ENCODE assay signal across 11 cellular contexts in the genomic region with DNA sequence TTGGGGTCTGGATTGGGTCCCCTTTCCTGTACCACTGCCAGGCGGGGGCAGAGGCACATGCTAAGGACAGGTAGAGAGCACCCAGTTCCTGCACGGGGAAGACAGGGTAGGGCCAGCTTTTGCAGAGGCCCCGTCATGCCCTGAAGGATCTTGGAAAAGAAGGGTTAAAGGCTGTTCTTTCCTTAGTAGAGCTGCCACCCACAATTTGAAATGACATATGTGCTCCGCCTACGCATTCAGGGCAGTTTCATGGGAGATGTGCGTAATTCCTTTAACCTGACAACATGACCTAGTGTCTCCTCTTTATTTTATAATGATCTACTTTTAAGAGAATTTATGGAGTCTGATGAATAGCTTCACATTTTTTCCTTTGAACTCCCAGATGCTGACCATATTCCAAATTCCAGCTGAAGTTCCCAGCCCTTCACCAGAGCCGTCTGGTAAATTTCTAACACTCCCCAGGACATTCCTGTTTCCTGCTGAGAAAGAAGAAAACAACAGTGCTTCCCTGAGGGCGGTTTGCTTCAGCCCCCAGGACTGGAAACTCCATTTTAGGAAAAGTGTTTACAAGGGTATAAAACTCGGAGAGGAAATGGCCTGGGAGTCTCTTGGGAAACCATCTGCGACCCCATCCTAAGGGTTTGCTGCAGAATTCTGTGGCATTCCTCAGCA. TPM values are rescaled to one million over a fixed set of nuclear protein-coding genes. Genes with fewer than 3 reads are reported as not detected.
A peak's percentile ranks its signal among the peaks of the same experiment; 100 is the strongest.
DNase-seq lines count a peak whose midpoint lies in the region; ATAC-seq and TF ChIP-seq lines count a peak whose summit lies in the region.
"Had no signal": no experiment of that assay in that cellular context is flagged by ENCODE, and none has a peak within 500 bp of the region (broad histone marks: within the 10 kb centered on the region; RNA-seq: fewer than 3 reads in every experiment).

No MANE protein-coding gene starts in this region.

- TF ChIP-seq CTCF in GM23338 (conservative IDR thresholded peaks at IDR 0.05; ENCODE audit: low read depth in 2 of 2) (no peak), brain (conservative IDR thresholded peaks at IDR 0.05) (no peak), sigmoid colon (IDR thresholded peaks at IDR 0.05) (no peak)

- peaks cover 14% of the 10 kb centered on the region for H3K9me3 Mint-ChIP-seq in GM23338
- peaks cover 0 to 5% (median 0%) of the 10 kb centered on the region in 5 experiments for H3K9me3 Mint-ChIP-seq in brain

- H3K36me3 Mint-ChIP-seq in GM23338 (ENCODE audit: low read depth) (peaks cover 11% of the 10 kb centered on the region), brain (no peaks in the 10 kb centered on the region)

- H3K27me3 Mint-ChIP-seq in GM23338 (ENCODE audit: insufficient read depth, low read depth, poor library complexity): peaks cover 16% of the 10 kb centered on the region
- peaks cover 3% of the 10 kb centered on the region for H3K27me3 Mint-ChIP-seq in brain

- H2AFZ ChIP-seq in GM23338: no peak overlapping the region

- peaks cover 40% of the 10 kb centered on the region for H3K4me1 Mint-ChIP-seq in GM23338
- peaks cover 11% of the 10 kb centered on the region for H3K4me1 Mint-ChIP-seq in brain

- H3K4me2 ChIP-seq in GM23338: peak overlapping the region; percentile 39; the same call in 1 of the 2 replicates

- H3K4me3 ChIP-seq in GM23338 (no peak overlapping the region), iPS-15b (ENCODE audit: low read depth, low read length) (no peak overlapping the region), sigmoid colon (peak overlapping the region in 2 of 4 donors; percentile 6 to 18)
- H3K4me3 ChIP-seq: colonic mucosa, GM12878 had no signal

- H3K9me3 ChIP-seq in iPS-15b (ENCODE audit: control insufficient read depth, insufficient read depth, low read length): no peaks in the 10 kb centered on the region
- H3K9me3 ChIP-seq in sigmoid colon: no peaks in the 10 kb centered on the region
- H3K9me3 ChIP-seq: colonic mucosa had no signal

- peak overlapping the region; percentile 13 for H3K9ac ChIP-seq in iPS-15b (ENCODE audit: low read depth, low read length)

- H3K27ac Mint-ChIP-seq in GM23338: peak overlapping the region; percentile 95
- peak overlapping the region in 3 of 5 experiments; percentile 45 to 84 (median 54) for H3K27ac Mint-ChIP-seq in brain

- H3K27ac ChIP-seq in GM23338 (ENCODE audit: low read depth): peak overlapping the region; percentile 98
- H3K27ac ChIP-seq in sigmoid colon: peak overlapping the region; percentile 59 to 91 (median 86)
- H3K27ac ChIP-seq: colonic mucosa had no signal

- H3K4me1 ChIP-seq in GM23338 (ENCODE audit: insufficient read depth) (peaks cover 12% of the 10 kb centered on the region), iPS-15b (ENCODE audit: control insufficient read depth, insufficient read depth, low read length) (peaks cover 12% of the 10 kb centered on the region), sigmoid colon (peaks cover 0 to 26% (median 21%) of the 10 kb centered on the region in 4 donors)
- H3K4me1 ChIP-seq: colonic mucosa had no signal

- TF ChIP-seq EP300 in sigmoid colon (IDR thresholded peaks at IDR 0.05): peak; percentile 48 to 97 (median 71)

- H3K36me3 ChIP-seq in GM23338 (ENCODE audit: insufficient read depth): no peaks in the 10 kb centered on the region
- no peaks in the 10 kb centered on the region for H3K36me3 ChIP-seq in iPS-15b (ENCODE audit: control insufficient read depth, insufficient read depth, low read length)
- no peaks in the 10 kb centered on the region for H3K36me3 ChIP-seq in sigmoid colon
- H3K36me3 ChIP-seq: colonic mucosa had no signal

- H4K20me1 ChIP-seq in GM23338 (replicated peaks; ENCODE audit: insufficient read depth): no peaks in the 10 kb centered on the region

- ATAC-seq in GM23338 (peak; percentile 91), GM21825 (IDR thresholded peaks at IDR 0.05; ENCODE audit: unreplicated experiment) (no peak), HG02938 (IDR thresholded peaks at IDR 0.05; ENCODE audit: unreplicated experiment) (no peak), HG03565 (IDR thresholded peaks at IDR 0.05; ENCODE audit: unreplicated experiment) (no peak)
- ATAC-seq: GM12878 had no signal

- H3K9me2 ChIP-seq in GM23338 (ENCODE audit: insufficient read depth): 0 out of 2 replicates have a peak, but pooled peaks cover 8% of the 10 kb centered on the region

- no peak for TF ChIP-seq POLR2A in sigmoid colon (IDR thresholded peaks at IDR 0.05)

- H3K27me3 ChIP-seq in GM23338 (ENCODE audit: insufficient read depth): no peaks in the 10 kb centered on the region
- H3K27me3 ChIP-seq in iPS-15b (ENCODE audit: control insufficient read depth, insufficient read depth, low read length): no peaks in the 10 kb centered on the region
- no peaks in the 10 kb centered on the region for H3K27me3 ChIP-seq in sigmoid colon
- H3K27me3 ChIP-seq: colonic mucosa had no signal

- H3K79me2 ChIP-seq in GM23338 (replicated peaks; ENCODE audit: insufficient read depth): no peaks in the 10 kb centered on the region

- peak overlapping the region; percentile 51; the same call in 1 of the 3 replicates for H3K4me3 Mint-ChIP-seq in GM23338
- no peak overlapping the region for H3K4me3 Mint-ChIP-seq in brain

- 64 to 71% methylated on average over 10 of the region's 10 CpGs for WGBS in sigmoid colon, 2 donors

- DNase-seq in GM23338 (ENCODE audit: low spot score) (peak; percentile 97), sigmoid colon (peak; percentile 86), 8988T (no peak)
- DNase-seq: colonic mucosa, T-helper 2 cell had no signal

- H3F3A ChIP-seq in GM23338 (replicated peaks; ENCODE audit: low read depth): 0 out of 2 replicates have a peak, but pooled peaks cover 10% of the 10 kb centered on the region

- intact Hi-C loops in sigmoid colon (cut with DNase I): no loop called here

TF ChIP-seq in GM23338, 12 proteins besides CTCF, POLR2A, EP300 and RAD21 (continues in another document):
- TF ChIP-seq NANOG (IDR thresholded peaks at IDR 0.05; ENCODE audit: borderline replicate concordance) (peak; percentile 23; the same call in 1 of the 2 replicates), ZNF331 (CRISPR knock-in tag; IDR thresholded peaks at IDR 0.05; ENCODE audit: low read depth) (no peak), POLR2AphosphoS5 (IDR thresholded peaks at IDR 0.05; ENCODE audit: low read depth) (0 out of 2 replicates have a peak, but pooled peaks have one; percentile 17)
- TF ChIP-seq, protein P1, sequence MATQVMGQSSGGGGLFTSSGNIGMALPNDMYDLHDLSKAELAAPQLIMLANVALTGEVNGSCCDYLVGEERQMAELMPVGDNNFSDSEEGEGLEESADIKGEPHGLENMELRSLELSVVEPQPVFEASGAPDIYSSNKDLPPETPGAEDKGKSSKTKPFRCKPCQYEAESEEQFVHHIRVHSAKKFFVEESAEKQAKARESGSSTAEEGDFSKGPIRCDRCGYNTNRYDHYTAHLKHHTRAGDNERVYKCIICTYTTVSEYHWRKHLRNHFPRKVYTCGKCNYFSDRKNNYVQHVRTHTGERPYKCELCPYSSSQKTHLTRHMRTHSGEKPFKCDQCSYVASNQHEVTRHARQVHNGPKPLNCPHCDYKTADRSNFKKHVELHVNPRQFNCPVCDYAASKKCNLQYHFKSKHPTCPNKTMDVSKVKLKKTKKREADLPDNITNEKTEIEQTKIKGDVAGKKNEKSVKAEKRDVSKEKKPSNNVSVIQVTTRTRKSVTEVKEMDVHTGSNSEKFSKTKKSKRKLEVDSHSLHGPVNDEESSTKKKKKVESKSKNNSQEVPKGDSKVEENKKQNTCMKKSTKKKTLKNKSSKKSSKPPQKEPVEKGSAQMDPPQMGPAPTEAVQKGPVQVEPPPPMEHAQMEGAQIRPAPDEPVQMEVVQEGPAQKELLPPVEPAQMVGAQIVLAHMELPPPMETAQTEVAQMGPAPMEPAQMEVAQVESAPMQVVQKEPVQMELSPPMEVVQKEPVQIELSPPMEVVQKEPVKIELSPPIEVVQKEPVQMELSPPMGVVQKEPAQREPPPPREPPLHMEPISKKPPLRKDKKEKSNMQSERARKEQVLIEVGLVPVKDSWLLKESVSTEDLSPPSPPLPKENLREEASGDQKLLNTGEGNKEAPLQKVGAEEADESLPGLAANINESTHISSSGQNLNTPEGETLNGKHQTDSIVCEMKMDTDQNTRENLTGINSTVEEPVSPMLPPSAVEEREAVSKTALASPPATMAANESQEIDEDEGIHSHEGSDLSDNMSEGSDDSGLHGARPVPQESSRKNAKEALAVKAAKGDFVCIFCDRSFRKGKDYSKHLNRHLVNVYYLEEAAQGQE (IDR thresholded peaks at IDR 0.05; ENCODE audit: unreplicated experiment): no peak

RNA-seq across cellular contexts. Expression of a gene that starts 58.9 kb away (rescaled TPM):
- 83.1 and 83.9 TPM in 2 replicates for total RNA-seq in GM23338 (2014; rRNA removed; shearing (Covaris generic))
- 23.0 and 30.8 TPM in 2 replicates for polyA plus RNA-seq in GM23338 (2016; fragmentation: Nextera tagmentation; extraction: Ambion mirVana)
- 50.7 TPM for polyA plus RNA-seq in brain (ENCODE audit: insufficient read depth, low read depth, low replicate concordance)
- 10 to 100 TPM; 34.4 to 67.9 (median 52.3) TPM for total RNA-seq in sigmoid colon
- 10 to 100 TPM; 16.9 to 26.8 (median 17.4) TPM for polyA plus RNA-seq in sigmoid colon
